1 cellular context compared by ENCODE assay signal in the genomic region with DNA sequence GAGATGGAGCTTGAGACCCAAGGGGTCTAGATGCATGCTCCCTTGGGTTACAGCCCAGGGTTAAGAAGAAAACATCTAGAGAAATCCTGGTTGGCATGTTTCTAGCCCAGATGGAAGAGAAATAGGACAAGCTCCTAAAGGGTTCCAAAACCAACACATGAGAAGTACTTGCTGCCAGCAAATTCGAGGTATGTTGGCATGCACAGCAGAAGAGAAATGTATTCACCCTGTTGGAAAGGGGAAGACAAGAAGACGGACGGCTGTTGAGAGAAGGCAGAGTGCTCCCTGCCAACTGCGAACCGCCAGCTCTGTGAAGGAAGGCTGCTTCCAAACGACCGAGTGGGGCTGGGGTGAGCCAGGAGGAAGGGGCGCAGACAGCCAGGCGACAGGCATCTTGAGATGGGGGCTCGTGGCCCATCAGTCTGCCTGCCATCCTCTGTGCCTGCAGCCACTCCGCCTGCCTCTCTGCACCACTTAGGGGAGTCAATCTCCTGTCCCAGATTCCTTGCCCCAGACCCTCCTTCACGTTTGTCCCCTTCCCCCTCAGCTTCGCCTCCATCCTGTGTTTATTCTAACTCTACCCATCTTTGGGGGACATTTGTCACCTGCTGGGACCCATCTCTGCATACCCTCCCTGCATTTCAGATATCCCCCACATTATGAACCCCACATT.
TF ChIP-seq lines count a peak whose summit lies in the region.

No MANE protein-coding gene starts in this region.

TF ChIP-seq in H1, 55 proteins besides CTCF, POLR2A, EP300 and RAD21 (continued from another document):
- TF ChIP-seq, protein P1, sequence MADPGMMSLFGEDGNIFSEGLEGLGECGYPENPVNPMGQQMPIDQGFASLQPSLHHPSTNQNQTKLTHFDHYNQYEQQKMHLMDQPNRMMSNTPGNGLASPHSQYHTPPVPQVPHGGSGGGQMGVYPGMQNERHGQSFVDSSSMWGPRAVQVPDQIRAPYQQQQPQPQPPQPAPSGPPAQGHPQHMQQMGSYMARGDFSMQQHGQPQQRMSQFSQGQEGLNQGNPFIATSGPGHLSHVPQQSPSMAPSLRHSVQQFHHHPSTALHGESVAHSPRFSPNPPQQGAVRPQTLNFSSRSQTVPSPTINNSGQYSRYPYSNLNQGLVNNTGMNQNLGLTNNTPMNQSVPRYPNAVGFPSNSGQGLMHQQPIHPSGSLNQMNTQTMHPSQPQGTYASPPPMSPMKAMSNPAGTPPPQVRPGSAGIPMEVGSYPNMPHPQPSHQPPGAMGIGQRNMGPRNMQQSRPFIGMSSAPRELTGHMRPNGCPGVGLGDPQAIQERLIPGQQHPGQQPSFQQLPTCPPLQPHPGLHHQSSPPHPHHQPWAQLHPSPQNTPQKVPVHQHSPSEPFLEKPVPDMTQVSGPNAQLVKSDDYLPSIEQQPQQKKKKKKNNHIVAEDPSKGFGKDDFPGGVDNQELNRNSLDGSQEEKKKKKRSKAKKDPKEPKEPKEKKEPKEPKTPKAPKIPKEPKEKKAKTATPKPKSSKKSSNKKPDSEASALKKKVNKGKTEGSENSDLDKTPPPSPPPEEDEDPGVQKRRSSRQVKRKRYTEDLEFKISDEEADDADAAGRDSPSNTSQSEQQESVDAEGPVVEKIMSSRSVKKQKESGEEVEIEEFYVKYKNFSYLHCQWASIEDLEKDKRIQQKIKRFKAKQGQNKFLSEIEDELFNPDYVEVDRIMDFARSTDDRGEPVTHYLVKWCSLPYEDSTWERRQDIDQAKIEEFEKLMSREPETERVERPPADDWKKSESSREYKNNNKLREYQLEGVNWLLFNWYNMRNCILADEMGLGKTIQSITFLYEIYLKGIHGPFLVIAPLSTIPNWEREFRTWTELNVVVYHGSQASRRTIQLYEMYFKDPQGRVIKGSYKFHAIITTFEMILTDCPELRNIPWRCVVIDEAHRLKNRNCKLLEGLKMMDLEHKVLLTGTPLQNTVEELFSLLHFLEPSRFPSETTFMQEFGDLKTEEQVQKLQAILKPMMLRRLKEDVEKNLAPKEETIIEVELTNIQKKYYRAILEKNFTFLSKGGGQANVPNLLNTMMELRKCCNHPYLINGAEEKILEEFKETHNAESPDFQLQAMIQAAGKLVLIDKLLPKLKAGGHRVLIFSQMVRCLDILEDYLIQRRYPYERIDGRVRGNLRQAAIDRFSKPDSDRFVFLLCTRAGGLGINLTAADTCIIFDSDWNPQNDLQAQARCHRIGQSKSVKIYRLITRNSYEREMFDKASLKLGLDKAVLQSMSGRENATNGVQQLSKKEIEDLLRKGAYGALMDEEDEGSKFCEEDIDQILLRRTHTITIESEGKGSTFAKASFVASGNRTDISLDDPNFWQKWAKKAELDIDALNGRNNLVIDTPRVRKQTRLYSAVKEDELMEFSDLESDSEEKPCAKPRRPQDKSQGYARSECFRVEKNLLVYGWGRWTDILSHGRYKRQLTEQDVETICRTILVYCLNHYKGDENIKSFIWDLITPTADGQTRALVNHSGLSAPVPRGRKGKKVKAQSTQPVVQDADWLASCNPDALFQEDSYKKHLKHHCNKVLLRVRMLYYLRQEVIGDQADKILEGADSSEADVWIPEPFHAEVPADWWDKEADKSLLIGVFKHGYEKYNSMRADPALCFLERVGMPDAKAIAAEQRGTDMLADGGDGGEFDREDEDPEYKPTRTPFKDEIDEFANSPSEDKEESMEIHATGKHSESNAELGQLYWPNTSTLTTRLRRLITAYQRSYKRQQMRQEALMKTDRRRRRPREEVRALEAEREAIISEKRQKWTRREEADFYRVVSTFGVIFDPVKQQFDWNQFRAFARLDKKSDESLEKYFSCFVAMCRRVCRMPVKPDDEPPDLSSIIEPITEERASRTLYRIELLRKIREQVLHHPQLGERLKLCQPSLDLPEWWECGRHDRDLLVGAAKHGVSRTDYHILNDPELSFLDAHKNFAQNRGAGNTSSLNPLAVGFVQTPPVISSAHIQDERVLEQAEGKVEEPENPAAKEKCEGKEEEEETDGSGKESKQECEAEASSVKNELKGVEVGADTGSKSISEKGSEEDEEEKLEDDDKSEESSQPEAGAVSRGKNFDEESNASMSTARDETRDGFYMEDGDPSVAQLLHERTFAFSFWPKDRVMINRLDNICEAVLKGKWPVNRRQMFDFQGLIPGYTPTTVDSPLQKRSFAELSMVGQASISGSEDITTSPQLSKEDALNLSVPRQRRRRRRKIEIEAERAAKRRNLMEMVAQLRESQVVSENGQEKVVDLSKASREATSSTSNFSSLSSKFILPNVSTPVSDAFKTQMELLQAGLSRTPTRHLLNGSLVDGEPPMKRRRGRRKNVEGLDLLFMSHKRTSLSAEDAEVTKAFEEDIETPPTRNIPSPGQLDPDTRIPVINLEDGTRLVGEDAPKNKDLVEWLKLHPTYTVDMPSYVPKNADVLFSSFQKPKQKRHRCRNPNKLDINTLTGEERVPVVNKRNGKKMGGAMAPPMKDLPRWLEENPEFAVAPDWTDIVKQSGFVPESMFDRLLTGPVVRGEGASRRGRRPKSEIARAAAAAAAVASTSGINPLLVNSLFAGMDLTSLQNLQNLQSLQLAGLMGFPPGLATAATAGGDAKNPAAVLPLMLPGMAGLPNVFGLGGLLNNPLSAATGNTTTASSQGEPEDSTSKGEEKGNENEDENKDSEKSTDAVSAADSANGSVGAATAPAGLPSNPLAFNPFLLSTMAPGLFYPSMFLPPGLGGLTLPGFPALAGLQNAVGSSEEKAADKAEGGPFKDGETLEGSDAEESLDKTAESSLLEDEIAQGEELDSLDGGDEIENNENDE (IDR thresholded peaks at IDR 0.05; ENCODE audit: insufficient replicate concordance, low read length), result no peak
- TF ChIP-seq TEAD4 (IDR thresholded peaks at IDR 0.05; ENCODE audit: low read depth, low read length) (no peak), GABPA (IDR thresholded peaks at IDR 0.05; ENCODE audit: borderline replicate concordance, insufficient read depth, low read length) (no peak), SRF (IDR thresholded peaks at IDR 0.05; ENCODE audit: low read depth, low read length) (no peak), SAP30 (IDR thresholded peaks at IDR 0.05; ENCODE audit: insufficient read depth, insufficient replicate concordance, low read length) (no peak), EZH2 (IDR thresholded peaks at IDR 0.05; ENCODE audit: low read depth, low read length, severe bottlenecking) (no peak), GTF2F1 (IDR thresholded peaks at IDR 0.05; ENCODE audit: borderline replicate concordance, low read depth, low read length) (no peak)
TF ChIP-seq in H1: peak in this region for 0.
